Comparison of ENCODE assay signal across 8 cellular contexts in the genomic region with DNA sequence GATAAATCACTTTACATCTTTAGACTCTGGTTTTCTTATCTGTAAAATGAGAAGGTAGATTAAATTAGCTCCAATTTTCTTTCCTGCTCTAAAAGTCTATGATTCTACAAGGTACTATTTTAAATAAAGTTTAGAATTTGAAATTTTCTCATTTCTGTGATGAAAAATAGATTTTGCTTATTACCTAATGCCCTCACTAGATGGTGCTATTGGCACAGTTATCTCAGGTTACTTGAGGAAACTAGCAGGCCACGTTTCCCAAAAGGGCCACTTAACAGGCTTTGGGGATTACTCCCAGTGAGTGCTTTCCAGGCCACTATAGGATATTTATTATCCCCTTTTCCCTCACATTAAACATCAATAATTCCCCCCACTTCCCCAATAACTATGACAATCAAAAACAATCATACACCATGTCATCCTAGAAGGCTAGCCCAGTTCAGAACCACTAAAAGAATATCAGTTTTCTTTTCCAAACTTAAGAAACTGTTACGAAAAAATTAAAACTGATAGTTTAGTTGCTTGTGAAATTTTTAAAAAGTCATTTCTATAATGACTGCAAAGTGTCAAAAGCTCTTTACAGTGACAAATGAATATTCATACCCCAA. TPM values are rescaled to one million over a fixed set of nuclear protein-coding genes. Genes with fewer than 3 reads are reported as not detected.
DNase-seq lines count a peak whose midpoint lies in the region; ATAC-seq and TF ChIP-seq lines count a peak whose summit lies in the region.

No MANE protein-coding gene starts in this region.

- in situ Hi-C loops in GM13977 (cut with MboI; ENCODE audit: low pct_unique_long_range_greater_than_20kb, low sequenced_read_pairs, unreplicated experiment), result loop anchor here (10.0 to 25.0 kb wide), 2 partner anchors 129 to 1246 kb away; no protein-coding TSS in a partner anchor

- H3K9ac ChIP-seq in endodermal cell (ENCODE audit: extremely low read depth, low read length, poor library complexity, severe bottlenecking), result no peak overlapping the region

- H3K36me3 Mint-ChIP-seq in endodermal cell (ENCODE audit: low read depth) (peaks cover 14% of the 10 kb centered on the region), memory B cell (peaks cover 37% of the 10 kb centered on the region)
- peaks cover 18% of the 10 kb centered on the region for H3K36me3 Mint-ChIP-seq in activated T-helper 1 cell treated with anti-CD3 and anti-CD28 coated beads, Interleukin-12 subunit alpha, Interleukin-12 subunit beta, Interleukin-2, Interleukin-4 antibody, amounts not matched to agents 30 ng/mL and 10 ng/mL and 1 ng/mL, durations not matched to agents 14 hours and 24 hours and 36 hours (ENCODE audit: low read depth)

- 10 to 40% methylated on average over 1 to 2 of the region's 2 CpGs for WGBS in endodermal cell (ENCODE audit: insufficient coverage in 1 of 2, insufficient read length in 1 of 2), 2 experiments

- H3K4me1 ChIP-seq in endodermal cell (ENCODE audit: control insufficient read depth, insufficient read depth, low read length) (no peaks in the 10 kb centered on the region), vagina (no peaks in the 10 kb centered on the region)

- H3K27me3 Mint-ChIP-seq in endodermal cell (ENCODE audit: insufficient read depth), result no peaks in the 10 kb centered on the region
- no peaks in the 10 kb centered on the region for H3K27me3 Mint-ChIP-seq in memory B cell
- H3K27me3 Mint-ChIP-seq in activated T-helper 1 cell treated with anti-CD3 and anti-CD28 coated beads, Interleukin-12 subunit alpha, Interleukin-12 subunit beta, Interleukin-2, Interleukin-4 antibody, amounts not matched to agents 30 ng/mL and 10 ng/mL and 1 ng/mL, durations not matched to agents 14 hours and 24 hours and 36 hours (ENCODE audit: insufficient read depth), result no peaks in the 10 kb centered on the region

- H3K27ac Mint-ChIP-seq in endodermal cell (no peak overlapping the region), memory B cell (peak overlapping the region; percentile 41)
- no peak overlapping the region for H3K27ac Mint-ChIP-seq in activated T-helper 1 cell treated with anti-CD3 and anti-CD28 coated beads, Interleukin-12 subunit alpha, Interleukin-12 subunit beta, Interleukin-2, Interleukin-4 antibody, amounts not matched to agents 30 ng/mL and 10 ng/mL and 1 ng/mL, durations not matched to agents 14 hours and 24 hours and 36 hours

- TF ChIP-seq CTCF in C4-2B (conservative IDR thresholded peaks at IDR 0.05), result peak; percentile 77
- peak; percentile 61 for TF ChIP-seq CTCF in GM13977 (IDR thresholded peaks at IDR 0.05; ENCODE audit: extremely low read depth, insufficient read depth, missing control alignments)
- TF ChIP-seq CTCF in endodermal cell (conservative IDR thresholded peaks at IDR 0.05), result peak; percentile 87
- peak; percentile 55 to 86 (median 63) for TF ChIP-seq CTCF in vagina (IDR thresholded peaks at IDR 0.05)

- H3K4me3 Mint-ChIP-seq in endodermal cell (no peak overlapping the region), memory B cell (no peak overlapping the region)
- no peak overlapping the region for H3K4me3 Mint-ChIP-seq in activated T-helper 1 cell treated with anti-CD3 and anti-CD28 coated beads, Interleukin-12 subunit alpha, Interleukin-12 subunit beta, Interleukin-2, Interleukin-4 antibody, amounts not matched to agents 30 ng/mL and 10 ng/mL and 1 ng/mL, durations not matched to agents 14 hours and 24 hours and 36 hours

- intact Hi-C loops in vagina (cut with DNase I), result loop anchor here (5.0 kb wide), 1 partner anchor 136 kb away; no protein-coding TSS in a partner anchor
- intact Hi-C loops in activated T-helper 1 cell treated with anti-CD3 and anti-CD28 coated beads, Interleukin-12 subunit alpha, Interleukin-12 subunit beta, Interleukin-2, Interleukin-4 antibody, amounts not matched to agents 30 ng/mL and 10 ng/mL and 1 ng/mL, durations not matched to agents 14 hours and 24 hours and 36 hours (cut with micrococcal nuclease), result loop anchor here (1.0 to 10.0 kb wide), 7 partner anchors 30 to 1681 kb away; partner anchors contain the start of gene OMA1

- H3K36me3 ChIP-seq in endodermal cell (ENCODE audit: control insufficient read depth, insufficient read depth, low read length) (no peaks in the 10 kb centered on the region), vagina (peaks cover 0 to 5% of the 10 kb centered on the region in 2 donors)

- no peak for TF ChIP-seq POLR2A in vagina (IDR thresholded peaks at IDR 0.05)

- H3K27ac ChIP-seq in C4-2B (no peak overlapping the region), endodermal cell (ENCODE audit: low read depth, low read length) (no peak overlapping the region), vagina (no peak overlapping the region)

- ATAC-seq in memory B cell (ENCODE audit: low read depth), result peak; percentile 31

- peaks cover 8% of the 10 kb centered on the region for H3K9me3 Mint-ChIP-seq in endodermal cell
- peaks cover 3% of the 10 kb centered on the region for H3K9me3 Mint-ChIP-seq in memory B cell
- H3K9me3 Mint-ChIP-seq in activated T-helper 1 cell treated with anti-CD3 and anti-CD28 coated beads, Interleukin-12 subunit alpha, Interleukin-12 subunit beta, Interleukin-2, Interleukin-4 antibody, amounts not matched to agents 30 ng/mL and 10 ng/mL and 1 ng/mL, durations not matched to agents 14 hours and 24 hours and 36 hours, result no peaks in the 10 kb centered on the region

- H3K9me3 ChIP-seq in endodermal cell (ENCODE audit: control insufficient read depth, low read length) (peaks cover 7% of the 10 kb centered on the region), vagina (no peaks in the 10 kb centered on the region)

- H3K4me3 ChIP-seq in endodermal cell (ENCODE audit: low read length) (no peak overlapping the region), vagina (no peak overlapping the region)

- H3K27me3 ChIP-seq in endodermal cell (ENCODE audit: control insufficient read depth, insufficient read depth, low read length, poor library complexity, severe bottlenecking) (no peaks in the 10 kb centered on the region), vagina (no peaks in the 10 kb centered on the region)

- H3K4me1 Mint-ChIP-seq in endodermal cell (peaks cover 11% of the 10 kb centered on the region), memory B cell (peaks cover 6% of the 10 kb centered on the region)
- H3K4me1 Mint-ChIP-seq in activated T-helper 1 cell treated with anti-CD3 and anti-CD28 coated beads, Interleukin-12 subunit alpha, Interleukin-12 subunit beta, Interleukin-2, Interleukin-4 antibody, amounts not matched to agents 30 ng/mL and 10 ng/mL and 1 ng/mL, durations not matched to agents 14 hours and 24 hours and 36 hours (ENCODE audit: low read depth), result peaks cover 16% of the 10 kb centered on the region

- DNase-seq in GM13977 (ENCODE audit: low spot score), result peak; percentile 44
- peak; percentile 83 for DNase-seq in NCI-H1694 treated with DMSO at 0.1 percent for 48 hours (lab: John Stamatoyannopoulos, UW)
- peak; percentile 2 for DNase-seq in T-helper 22 cell (ENCODE audit: low read depth)
- DNase-seq in endodermal cell, result peak; percentile 54
- DNase-seq in memory B cell (ENCODE audit: low spot score in 2 of 2), result peak in 1 of 2 donors; percentile 38
- no peak for DNase-seq in vagina (ENCODE audit: extremely low spot score in 2 of 2)
- DNase-seq in activated T-helper 1 cell treated with anti-CD3 and anti-CD28 coated beads, Interleukin-12 subunit alpha, Interleukin-12 subunit beta, Interleukin-2, Interleukin-4 antibody, amounts not matched to agents 30 ng/mL and 10 ng/mL and 1 ng/mL, durations not matched to agents 14 hours and 24 hours and 36 hours (ENCODE audit: low spot score), result no peak

RNA-seq across cellular contexts. Expression of gene OMA1, which starts 30.6 kb away (rescaled TPM):
- total RNA-seq in endodermal cell (10 to 100 TPM; 13.0 to 18.4 TPM), vagina (19.9 TPM)
- 10.7 TPM for polyA plus RNA-seq in endodermal cell (2013, experiment 1 of 2)
- 12.9 TPM for polyA plus RNA-seq in endodermal cell (2013, experiment 2 of 2)
- total RNA-seq in activated T-helper 1 cell treated with anti-CD3 and anti-CD28 coated beads, Interleukin-12 subunit alpha, Interleukin-12 subunit beta, Interleukin-2, Interleukin-4 antibody, amounts not matched to agents 30 ng/mL and 10 ng/mL and 1 ng/mL, durations not matched to agents 14 hours and 24 hours and 36 hours, result 12.9 and 13.0 TPM in 2 replicates

Comparison
In these comparisons a context has a peak if more than half of its experiments do, and no peak if none do; other contexts are left out.
1. DNase-seq: peak in GM13977 (single experiment), NCI-H1694 treated with DMSO at 0.1 percent for 48 hours (single experiment), T-helper 22 cell (single experiment) and endodermal cell (single experiment); none in vagina (0 of 2) and activated T-helper 1 cell treated with anti-CD3 and anti-CD28 coated beads, Interleukin-12 subunit alpha, Interleukin-12 subunit beta, Interleukin-2, Interleukin-4 antibody, amounts not matched to agents 30 ng/mL and 10 ng/mL and 1 ng/mL, durations not matched to agents 14 hours and 24 hours and 36 hours (single experiment).
2. Peak in every context shown above with its lines, with median percentiles within 50 percentile points of each other: CTCF ChIP-seq.